ENCODE assay signal across 6 cellular contexts in genomic region chr11:27665508-27666101, GRCh38. TPM values are rescaled to one million over a fixed set of nuclear protein-coding genes. Genes with fewer than 3 reads are reported as not detected.
"Had no signal": no experiment of that assay in that cellular context is flagged by ENCODE, and none has a peak within 500 bp of the region (broad histone marks: within the 10 kb centered on the region; RNA-seq: fewer than 3 reads in every experiment).

No MANE protein-coding gene starts in this region.

RNA-seq across cellular contexts. Expression of gene BDNF, which starts 34.6 kb away (rescaled TPM):
- total RNA-seq: activated CD4-positive, alpha-beta T cell treated with anti-CD3 and anti-CD28 coated beads, Interleukin-2, amount 10 ng/mL, durations not matched to agents 24 days and 14 days; activated CD8-positive, alpha-beta memory T cell treated with anti-CD3 and anti-CD28 coated beads for 36 hours; activated CD8-positive, alpha-beta T cell treated with anti-CD3 and anti-CD28 coated beads for 36 hours; activated naive CD8-positive, alpha-beta T cell treated with anti-CD3 and anti-CD28 coated beads for 36 hours; activated T-cell treated with anti-CD3 and anti-CD28 coated beads, Interleukin-2, amount 50 U/mL, for 72 hours; activated T-helper 17 cell treated with anti-CD3 and anti-CD28 coated beads, Interleukin-2, amount 50 U/mL, for 72 hours had no signal
